ENCODE assay signal across 11 cellular contexts in the genomic region with DNA sequence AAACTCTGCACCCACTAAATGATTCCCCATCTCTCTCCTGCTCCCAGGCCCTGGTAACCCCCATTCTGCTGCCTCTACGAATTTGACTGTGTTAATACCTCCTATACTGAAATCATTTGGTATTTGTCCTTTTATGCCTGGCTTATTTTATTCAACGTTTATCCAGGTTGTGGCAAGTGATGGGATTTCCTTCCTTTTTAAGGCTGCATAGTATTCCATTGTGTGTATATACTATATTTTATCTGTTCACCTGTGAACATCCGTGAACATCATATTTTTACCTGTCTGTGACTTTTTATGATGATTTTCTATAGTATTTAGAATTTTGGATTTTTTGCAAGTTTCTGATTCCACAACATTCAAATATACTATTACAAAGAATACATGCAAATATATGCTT. TPM values are rescaled to one million over a fixed set of nuclear protein-coding genes. Genes with fewer than 3 reads are reported as not detected.
"Had no signal": no experiment of that assay in that cellular context is flagged by ENCODE, and none has a peak within 500 bp of the region (broad histone marks: within the 10 kb centered on the region; RNA-seq: fewer than 3 reads in every experiment).

No MANE protein-coding gene starts in this region.

- H3K4me3 ChIP-seq: GM23248, GM23338, HAP-1 had no signal

- ATAC-seq: GM23338, HCT116 had no signal

- H3K27ac ChIP-seq: GM23248 had no signal

- FAIRE-seq: H1, H54 had no signal

- H2AFZ ChIP-seq: GM23248 had no signal

- H3K9ac ChIP-seq: GM23248 had no signal

- DNase-seq: GM23248, GOT3, H7, H9, HCEC 1CT, HFFc6 had no signal

- H3K36me3 ChIP-seq: HAP-1 had no signal

- H3K4me2 ChIP-seq: GM23338 had no signal

- H3K9me3 ChIP-seq: HAP-1 had no signal

RNA-seq across cellular contexts. Expression of a gene that starts 57.2 kb away (rescaled TPM):
- polyA plus RNA-seq: GM23248 had no signal
